1 cellular context compared by ENCODE assay signal in genomic region chr13:64075543-64076271, GRCh38.
TF ChIP-seq lines count a peak whose summit lies in the region.

No MANE protein-coding gene starts in this region.

TF ChIP-seq in HepG2, 621 proteins besides CTCF, POLR2A, EP300 and RAD21 (continued from another document and continues in another):
- TF ChIP-seq CAMTA2 (CRISPR knock-in tag; IDR thresholded peaks at IDR 0.05; ENCODE audit: borderline replicate concordance) (no peak), GATA4 (IDR thresholded peaks at IDR 0.05; ENCODE audit: borderline replicate concordance, low read depth) (no peak), ZSCAN9 (CRISPR knock-in tag; IDR thresholded peaks at IDR 0.05; ENCODE audit: borderline replicate concordance) (no peak; the same call in 1 of the 2 replicates), ZSCAN5A (CRISPR knock-in tag; IDR thresholded peaks at IDR 0.05; ENCODE audit: borderline replicate concordance) (no peak; the same call in 1 of the 2 replicates), ZNF746 (CRISPR knock-in tag; IDR thresholded peaks at IDR 0.05) (no peak), ZNF335 (CRISPR knock-in tag; IDR thresholded peaks at IDR 0.05) (no peak; the same call in 1 of the 2 replicates), ZNF878 (CRISPR knock-in tag; IDR thresholded peaks at IDR 0.05) (0 out of 2 replicates have a peak, but pooled peaks have one; percentile 28), MAFG (CRISPR knock-in tag; IDR thresholded peaks at IDR 0.05) (no peak), CHD4 (IDR thresholded peaks at IDR 0.05; ENCODE audit: borderline replicate concordance, low read length) (no peak), ZNF572 (CRISPR knock-in tag; IDR thresholded peaks at IDR 0.05) (no peak), ZNF329 (CRISPR knock-in tag; IDR thresholded peaks at IDR 0.05; ENCODE audit: low read depth) (0 out of 2 replicates have a peak, but pooled peaks have one; percentile 55), AKAP8 (CRISPR knock-in tag; IDR thresholded peaks at IDR 0.05) (0 out of 2 replicates have a peak, but pooled peaks have one; percentile 31), SRSF4 (IDR thresholded peaks at IDR 0.05; ENCODE audit: low read depth, low read length, poor library complexity, severe bottlenecking) (no peak), NCOA2 (CRISPR knock-in tag; IDR thresholded peaks at IDR 0.05) (peak; percentile 21; the same call in 1 of the 2 replicates), TAF15 (IDR thresholded peaks at IDR 0.05; ENCODE audit: low read depth, low read length, poor library complexity, severe bottlenecking) (no peak), TRIM22 (IDR thresholded peaks at IDR 0.05) (no peak), POLR2G (IDR thresholded peaks at IDR 0.05; ENCODE audit: low read depth, low read length) (peak; percentile 85), ERF (CRISPR knock-in tag; IDR thresholded peaks at IDR 0.05) (peak; percentile 57; the same call in 1 of the 2 replicates), NFRKB (IDR thresholded peaks at IDR 0.05) (no peak), ZNF691 (CRISPR knock-in tag; IDR thresholded peaks at IDR 0.05; ENCODE audit: borderline replicate concordance, low read depth) (no peak; the same call in 1 of the 2 replicates), SIN3B (IDR thresholded peaks at IDR 0.05; ENCODE audit: low read length) (peak; percentile 84), ZNF383 (CRISPR knock-in tag; IDR thresholded peaks at IDR 0.05; ENCODE audit: borderline replicate concordance) (no peak), ZNF276 (CRISPR knock-in tag; IDR thresholded peaks at IDR 0.05; ENCODE audit: low read depth) (peak; percentile 29; the same call in 1 of the 2 replicates), AHR (CRISPR knock-in tag; IDR thresholded peaks at IDR 0.05) (peak; percentile 44; the same call in 1 of the 2 replicates), ZNF549 (CRISPR knock-in tag; IDR thresholded peaks at IDR 0.05) (no peak), ZNF678 (CRISPR knock-in tag; IDR thresholded peaks at IDR 0.05) (no peak), NONO (IDR thresholded peaks at IDR 0.05) (no peak), NONO (CRISPR knock-in tag; conservative IDR thresholded peaks at IDR 0.05) (peak; percentile 44; the same call in 1 of the 2 replicates), EEA1 (CRISPR knock-in tag; IDR thresholded peaks at IDR 0.05; ENCODE audit: borderline replicate concordance) (no peak), ZNF180 (CRISPR knock-in tag; IDR thresholded peaks at IDR 0.05; ENCODE audit: borderline replicate concordance, low read depth) (no peak), NFE2L2 (IDR thresholded peaks at IDR 0.05; ENCODE audit: low read length) (no peak), CENPX (CRISPR knock-in tag; IDR thresholded peaks at IDR 0.05) (no peak), BHLHE40 (IDR thresholded peaks at IDR 0.05; ENCODE audit: low read length) (no peak), HNF4A (CRISPR knock-in tag; IDR thresholded peaks at IDR 0.05) (0 out of 2 replicates have a peak, but pooled peaks have one; percentile 11), JUN (CRISPR knock-in tag; IDR thresholded peaks at IDR 0.05) (no peak), ZNF839 (CRISPR knock-in tag; IDR thresholded peaks at IDR 0.05; ENCODE audit: borderline replicate concordance) (no peak), ONECUT2 (CRISPR knock-in tag; IDR thresholded peaks at IDR 0.05) (no peak)
- TF ChIP-seq, protein P1, sequence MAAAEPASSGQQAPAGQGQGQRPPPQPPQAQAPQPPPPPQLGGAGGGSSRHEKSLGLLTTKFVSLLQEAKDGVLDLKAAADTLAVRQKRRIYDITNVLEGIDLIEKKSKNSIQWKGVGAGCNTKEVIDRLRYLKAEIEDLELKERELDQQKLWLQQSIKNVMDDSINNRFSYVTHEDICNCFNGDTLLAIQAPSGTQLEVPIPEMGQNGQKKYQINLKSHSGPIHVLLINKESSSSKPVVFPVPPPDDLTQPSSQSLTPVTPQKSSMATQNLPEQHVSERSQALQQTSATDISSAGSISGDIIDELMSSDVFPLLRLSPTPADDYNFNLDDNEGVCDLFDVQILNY (CRISPR knock-in tag; conservative IDR thresholded peaks at IDR 0.05), result no peak
- TF ChIP-seq, protein P2, sequence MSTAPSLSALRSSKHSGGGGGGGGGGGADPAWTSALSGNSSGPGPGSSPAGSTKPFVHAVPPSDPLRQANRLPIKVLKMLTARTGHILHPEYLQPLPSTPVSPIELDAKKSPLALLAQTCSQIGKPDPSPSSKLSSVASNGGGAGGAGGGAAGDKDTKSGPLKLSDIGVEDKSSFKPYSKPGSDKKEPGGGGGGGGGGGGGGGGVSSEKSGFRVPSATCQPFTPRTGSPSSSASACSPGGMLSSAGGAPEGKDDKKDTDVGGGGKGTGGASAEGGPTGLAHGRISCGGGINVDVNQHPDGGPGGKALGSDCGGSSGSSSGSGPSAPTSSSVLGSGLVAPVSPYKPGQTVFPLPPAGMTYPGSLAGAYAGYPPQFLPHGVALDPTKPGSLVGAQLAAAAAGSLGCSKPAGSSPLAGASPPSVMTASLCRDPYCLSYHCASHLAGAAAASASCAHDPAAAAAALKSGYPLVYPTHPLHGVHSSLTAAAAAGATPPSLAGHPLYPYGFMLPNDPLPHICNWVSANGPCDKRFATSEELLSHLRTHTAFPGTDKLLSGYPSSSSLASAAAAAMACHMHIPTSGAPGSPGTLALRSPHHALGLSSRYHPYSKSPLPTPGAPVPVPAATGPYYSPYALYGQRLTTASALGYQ (CRISPR knock-in tag; IDR thresholded peaks at IDR 0.05), result no peak
- TF ChIP-seq, protein P3, sequence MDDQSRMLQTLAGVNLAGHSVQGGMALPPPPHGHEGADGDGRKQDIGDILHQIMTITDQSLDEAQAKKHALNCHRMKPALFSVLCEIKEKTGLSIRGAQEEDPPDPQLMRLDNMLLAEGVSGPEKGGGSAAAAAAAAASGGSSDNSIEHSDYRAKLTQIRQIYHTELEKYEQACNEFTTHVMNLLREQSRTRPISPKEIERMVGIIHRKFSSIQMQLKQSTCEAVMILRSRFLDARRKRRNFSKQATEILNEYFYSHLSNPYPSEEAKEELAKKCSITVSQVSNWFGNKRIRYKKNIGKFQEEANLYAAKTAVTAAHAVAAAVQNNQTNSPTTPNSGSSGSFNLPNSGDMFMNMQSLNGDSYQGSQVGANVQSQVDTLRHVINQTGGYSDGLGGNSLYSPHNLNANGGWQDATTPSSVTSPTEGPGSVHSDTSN (CRISPR knock-in tag; IDR thresholded peaks at IDR 0.05; ENCODE audit: borderline replicate concordance), result no peak; the same call in 1 of the 2 replicates
- TF ChIP-seq, protein P4, sequence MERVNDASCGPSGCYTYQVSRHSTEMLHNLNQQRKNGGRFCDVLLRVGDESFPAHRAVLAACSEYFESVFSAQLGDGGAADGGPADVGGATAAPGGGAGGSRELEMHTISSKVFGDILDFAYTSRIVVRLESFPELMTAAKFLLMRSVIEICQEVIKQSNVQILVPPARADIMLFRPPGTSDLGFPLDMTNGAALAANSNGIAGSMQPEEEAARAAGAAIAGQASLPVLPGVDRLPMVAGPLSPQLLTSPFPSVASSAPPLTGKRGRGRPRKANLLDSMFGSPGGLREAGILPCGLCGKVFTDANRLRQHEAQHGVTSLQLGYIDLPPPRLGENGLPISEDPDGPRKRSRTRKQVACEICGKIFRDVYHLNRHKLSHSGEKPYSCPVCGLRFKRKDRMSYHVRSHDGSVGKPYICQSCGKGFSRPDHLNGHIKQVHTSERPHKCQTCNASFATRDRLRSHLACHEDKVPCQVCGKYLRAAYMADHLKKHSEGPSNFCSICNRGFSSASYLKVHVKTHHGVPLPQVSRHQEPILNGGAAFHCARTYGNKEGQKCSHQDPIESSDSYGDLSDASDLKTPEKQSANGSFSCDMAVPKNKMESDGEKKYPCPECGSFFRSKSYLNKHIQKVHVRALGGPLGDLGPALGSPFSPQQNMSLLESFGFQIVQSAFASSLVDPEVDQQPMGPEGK (CRISPR knock-in tag; IDR thresholded peaks at IDR 0.05), result 0 out of 2 replicates have a peak, but pooled peaks have one; percentile 10
- TF ChIP-seq, protein P5, sequence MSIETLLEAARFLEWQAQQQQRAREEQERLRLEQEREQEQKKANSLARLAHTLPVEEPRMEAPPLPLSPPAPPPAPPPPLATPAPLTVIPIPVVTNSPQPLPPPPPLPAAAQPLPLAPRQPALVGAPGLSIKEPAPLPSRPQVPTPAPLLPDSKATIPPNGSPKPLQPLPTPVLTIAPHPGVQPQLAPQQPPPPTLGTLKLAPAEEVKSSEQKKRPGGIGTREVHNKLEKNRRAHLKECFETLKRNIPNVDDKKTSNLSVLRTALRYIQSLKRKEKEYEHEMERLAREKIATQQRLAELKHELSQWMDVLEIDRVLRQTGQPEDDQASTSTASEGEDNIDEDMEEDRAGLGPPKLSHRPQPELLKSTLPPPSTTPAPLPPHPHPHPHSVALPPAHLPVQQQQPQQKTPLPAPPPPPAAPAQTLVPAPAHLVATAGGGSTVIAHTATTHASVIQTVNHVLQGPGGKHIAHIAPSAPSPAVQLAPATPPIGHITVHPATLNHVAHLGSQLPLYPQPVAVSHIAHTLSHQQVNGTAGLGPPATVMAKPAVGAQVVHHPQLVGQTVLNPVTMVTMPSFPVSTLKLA (IDR thresholded peaks at IDR 0.05), result no peak
- TF ChIP-seq, protein P6, sequence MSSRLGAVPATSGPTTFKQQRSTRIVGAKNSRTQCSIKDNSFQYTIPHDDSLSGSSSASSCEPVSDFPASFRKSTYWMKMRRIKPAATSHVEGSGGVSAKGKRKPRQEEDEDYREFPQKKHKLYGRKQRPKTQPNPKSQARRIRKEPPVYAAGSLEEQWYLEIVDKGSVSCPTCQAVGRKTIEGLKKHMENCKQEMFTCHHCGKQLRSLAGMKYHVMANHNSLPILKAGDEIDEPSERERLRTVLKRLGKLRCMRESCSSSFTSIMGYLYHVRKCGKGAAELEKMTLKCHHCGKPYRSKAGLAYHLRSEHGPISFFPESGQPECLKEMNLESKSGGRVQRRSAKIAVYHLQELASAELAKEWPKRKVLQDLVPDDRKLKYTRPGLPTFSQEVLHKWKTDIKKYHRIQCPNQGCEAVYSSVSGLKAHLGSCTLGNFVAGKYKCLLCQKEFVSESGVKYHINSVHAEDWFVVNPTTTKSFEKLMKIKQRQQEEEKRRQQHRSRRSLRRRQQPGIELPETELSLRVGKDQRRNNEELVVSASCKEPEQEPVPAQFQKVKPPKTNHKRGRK (CRISPR knock-in tag; IDR thresholded peaks at IDR 0.05), result no peak
- TF ChIP-seq, protein P7, sequence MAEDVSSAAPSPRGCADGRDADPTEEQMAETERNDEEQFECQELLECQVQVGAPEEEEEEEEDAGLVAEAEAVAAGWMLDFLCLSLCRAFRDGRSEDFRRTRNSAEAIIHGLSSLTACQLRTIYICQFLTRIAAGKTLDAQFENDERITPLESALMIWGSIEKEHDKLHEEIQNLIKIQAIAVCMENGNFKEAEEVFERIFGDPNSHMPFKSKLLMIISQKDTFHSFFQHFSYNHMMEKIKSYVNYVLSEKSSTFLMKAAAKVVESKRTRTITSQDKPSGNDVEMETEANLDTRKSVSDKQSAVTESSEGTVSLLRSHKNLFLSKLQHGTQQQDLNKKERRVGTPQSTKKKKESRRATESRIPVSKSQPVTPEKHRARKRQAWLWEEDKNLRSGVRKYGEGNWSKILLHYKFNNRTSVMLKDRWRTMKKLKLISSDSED (CRISPR knock-in tag; IDR thresholded peaks at IDR 0.05), result no peak
- TF ChIP-seq, protein P8, sequence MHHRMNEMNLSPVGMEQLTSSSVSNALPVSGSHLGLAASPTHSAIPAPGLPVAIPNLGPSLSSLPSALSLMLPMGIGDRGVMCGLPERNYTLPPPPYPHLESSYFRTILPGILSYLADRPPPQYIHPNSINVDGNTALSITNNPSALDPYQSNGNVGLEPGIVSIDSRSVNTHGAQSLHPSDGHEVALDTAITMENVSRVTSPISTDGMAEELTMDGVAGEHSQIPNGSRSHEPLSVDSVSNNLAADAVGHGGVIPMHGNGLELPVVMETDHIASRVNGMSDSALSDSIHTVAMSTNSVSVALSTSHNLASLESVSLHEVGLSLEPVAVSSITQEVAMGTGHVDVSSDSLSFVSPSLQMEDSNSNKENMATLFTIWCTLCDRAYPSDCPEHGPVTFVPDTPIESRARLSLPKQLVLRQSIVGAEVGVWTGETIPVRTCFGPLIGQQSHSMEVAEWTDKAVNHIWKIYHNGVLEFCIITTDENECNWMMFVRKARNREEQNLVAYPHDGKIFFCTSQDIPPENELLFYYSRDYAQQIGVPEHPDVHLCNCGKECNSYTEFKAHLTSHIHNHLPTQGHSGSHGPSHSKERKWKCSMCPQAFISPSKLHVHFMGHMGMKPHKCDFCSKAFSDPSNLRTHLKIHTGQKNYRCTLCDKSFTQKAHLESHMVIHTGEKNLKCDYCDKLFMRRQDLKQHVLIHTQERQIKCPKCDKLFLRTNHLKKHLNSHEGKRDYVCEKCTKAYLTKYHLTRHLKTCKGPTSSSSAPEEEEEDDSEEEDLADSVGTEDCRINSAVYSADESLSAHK (CRISPR knock-in tag; IDR thresholded peaks at IDR 0.05; ENCODE audit: borderline replicate concordance), result no peak
